In the genomic region with DNA sequence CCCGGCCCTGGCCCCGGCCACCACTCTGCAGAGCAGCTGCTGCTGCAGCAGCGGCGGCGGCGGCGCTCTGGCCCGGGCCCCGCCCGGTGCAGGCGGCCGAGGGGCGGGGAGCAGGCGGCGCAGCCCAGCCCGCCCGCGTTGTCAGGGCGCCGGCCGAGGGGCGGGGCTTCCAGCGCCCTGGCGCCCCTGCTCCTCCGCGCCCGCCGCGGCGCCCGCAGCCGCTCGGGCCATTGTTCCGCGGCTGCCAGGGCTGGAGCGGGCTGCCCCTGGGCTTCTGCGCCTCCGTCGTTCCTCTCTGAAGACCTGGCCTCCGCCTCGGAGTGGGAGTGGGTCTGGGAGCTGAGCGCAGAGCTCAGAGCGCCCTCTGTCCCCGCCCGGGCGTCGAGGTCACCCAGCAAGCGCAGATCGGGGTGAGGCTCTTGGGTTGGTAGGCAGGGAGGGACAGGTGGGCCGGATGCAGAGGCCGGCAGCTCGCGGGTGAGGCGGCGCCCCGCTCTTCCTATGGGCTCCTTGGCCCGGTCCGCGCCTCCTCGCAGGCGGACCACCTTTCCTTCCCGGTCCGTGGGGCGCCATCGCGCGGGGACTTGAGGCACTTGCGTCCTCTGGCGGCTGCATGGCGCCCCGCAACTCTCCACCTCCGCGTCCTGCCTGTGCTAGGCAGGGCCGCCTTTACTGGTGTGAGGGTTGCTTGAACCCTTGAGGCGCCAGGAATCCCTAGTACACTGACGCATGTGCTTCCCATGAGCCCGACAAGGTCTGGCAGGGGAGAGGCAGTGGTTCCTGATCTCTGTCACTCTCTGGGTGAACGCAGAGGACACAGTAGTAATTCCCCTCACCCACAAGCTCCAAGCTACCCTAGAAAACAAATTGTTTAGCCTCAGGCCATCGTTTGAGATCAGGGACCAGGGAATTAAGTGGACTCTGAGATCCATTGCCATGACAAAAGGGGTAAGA, we compare ENCODE assay signal across 8 cellular contexts. TPM values are rescaled to one million over a fixed set of nuclear protein-coding genes. Genes with fewer than 3 reads are reported as not detected.
DNase-seq lines count a peak whose midpoint lies in the region; ATAC-seq lines count a peak whose summit lies in the region.

A gene with protein sequence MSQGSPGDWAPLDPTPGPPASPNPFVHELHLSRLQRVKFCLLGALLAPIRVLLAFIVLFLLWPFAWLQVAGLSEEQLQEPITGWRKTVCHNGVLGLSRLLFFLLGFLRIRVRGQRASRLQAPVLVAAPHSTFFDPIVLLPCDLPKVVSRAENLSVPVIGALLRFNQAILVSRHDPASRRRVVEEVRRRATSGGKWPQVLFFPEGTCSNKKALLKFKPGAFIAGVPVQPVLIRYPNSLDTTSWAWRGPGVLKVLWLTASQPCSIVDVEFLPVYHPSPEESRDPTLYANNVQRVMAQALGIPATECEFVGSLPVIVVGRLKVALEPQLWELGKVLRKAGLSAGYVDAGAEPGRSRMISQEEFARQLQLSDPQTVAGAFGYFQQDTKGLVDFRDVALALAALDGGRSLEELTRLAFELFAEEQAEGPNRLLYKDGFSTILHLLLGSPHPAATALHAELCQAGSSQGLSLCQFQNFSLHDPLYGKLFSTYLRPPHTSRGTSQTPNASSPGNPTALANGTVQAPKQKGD (minus strand): TSS at position 69 of the 954 bp plus-strand sequence. CDS start 96 bp downstream, outside the sequence.

- in situ Hi-C loops in Caki2 (cut with HindIII; ENCODE audit: low pct_unique_long_range_greater_than_20kb, low sequenced_read_pairs) = no loop called here

- H3K9me3 ChIP-seq in endocrine pancreas (ENCODE audit: control insufficient read depth, low read length) (no peaks in the 10 kb centered on the region), mesodermal cell (ENCODE audit: control insufficient read depth, low read length) (no peaks in the 10 kb centered on the region)

- DNase-seq in Caki2 (ENCODE audit: low read depth) = peak; percentile 91
- peak; percentile 93 for DNase-seq in HT1080 (ENCODE audit: low read depth)
- peak; percentile 85 for DNase-seq in NOMO-1 treated with DMSO at 0.1 percent for 48 hours (lab: John Stamatoyannopoulos, UW; ENCODE audit: unreplicated experiment)
- DNase-seq in activated CD8-positive, alpha-beta memory T cell treated with anti-CD3 and anti-CD28 coated beads, Interleukin-2, amount 10 ng/mL, durations not matched to agents 7 days and 5 days = peak; percentile 95
- DNase-seq in stimulated activated CD8-positive, alpha-beta memory T cell treated with anti-CD3 and anti-CD28 coated beads, Interleukin-15, amount 100 ng/mL, for 24 hours (ENCODE audit: low read depth) = peak; percentile 67

- H3K27me3 Mint-ChIP-seq in activated CD8-positive, alpha-beta memory T cell treated with anti-CD3 and anti-CD28 coated beads, Interleukin-2, amount 10 ng/mL, durations not matched to agents 7 days and 5 days = no peaks in the 10 kb centered on the region

- H3K36me3 ChIP-seq in endocrine pancreas (ENCODE audit: control insufficient read depth, insufficient read depth, low read length) = no peaks in the 10 kb centered on the region
- peaks cover 22% of the 10 kb centered on the region for H3K36me3 ChIP-seq in mesodermal cell (ENCODE audit: control insufficient read depth, insufficient read depth, low read length)

- CTCF ChIA-PET in activated CD8-positive, alpha-beta memory T cell treated with anti-CD3 and anti-CD28 coated beads, Interleukin-2, amount 10 ng/mL, durations not matched to agents 7 days and 5 days (lab: Charles Lee) = interaction anchor here (0.7 to 4.1 kb wide), 29 partner anchors 9 to 305 kb away, joined by 3 to 55 read pairs (median 6); a partner anchor contains a TSS

- peak within 1 kb of the TSS; percentile 96 for H3K4me3 Mint-ChIP-seq in activated CD8-positive, alpha-beta memory T cell treated with anti-CD3 and anti-CD28 coated beads, Interleukin-2, amount 10 ng/mL, durations not matched to agents 7 days and 5 days

- peak within 1 kb of the TSS; percentile 93 for H3K27ac ChIP-seq in mesodermal cell (ENCODE audit: low read depth, low read length, severe bottlenecking)

- H3K9me3 Mint-ChIP-seq in activated CD8-positive, alpha-beta memory T cell treated with anti-CD3 and anti-CD28 coated beads, Interleukin-2, amount 10 ng/mL, durations not matched to agents 7 days and 5 days (ENCODE audit: low read depth) = no peaks in the 10 kb centered on the region

- H3K36me3 Mint-ChIP-seq in activated CD8-positive, alpha-beta memory T cell treated with anti-CD3 and anti-CD28 coated beads, Interleukin-2, amount 10 ng/mL, durations not matched to agents 7 days and 5 days = peaks cover 22% of the 10 kb centered on the region

- WGBS in mesodermal cell (ENCODE audit: insufficient coverage in 2 of 2), 2 experiments = 0 to 1% methylated on average over 43 to 64 of the region's 79 CpGs

- no peaks in the 10 kb centered on the region for H3K27me3 ChIP-seq in endocrine pancreas (ENCODE audit: control insufficient read depth, insufficient read depth, low read length)

- H3K4me1 Mint-ChIP-seq in activated CD8-positive, alpha-beta memory T cell treated with anti-CD3 and anti-CD28 coated beads, Interleukin-2, amount 10 ng/mL, durations not matched to agents 7 days and 5 days = peaks cover 41% of the 10 kb centered on the region

- peak; percentile 64 for ATAC-seq in GM21360 (IDR thresholded peaks at IDR 0.05; ENCODE audit: unreplicated experiment)
- ATAC-seq in activated CD8-positive, alpha-beta memory T cell treated with anti-CD3 and anti-CD28 coated beads, Interleukin-2, amount 10 ng/mL, durations not matched to agents 7 days and 5 days = peak; percentile 87

- peak within 1 kb of the TSS; percentile 97 for H3K27ac Mint-ChIP-seq in activated CD8-positive, alpha-beta memory T cell treated with anti-CD3 and anti-CD28 coated beads, Interleukin-2, amount 10 ng/mL, durations not matched to agents 7 days and 5 days

- peak within 1 kb of the TSS; percentile 89 for H3K4me3 ChIP-seq in endocrine pancreas (ENCODE audit: control insufficient read depth, insufficient read depth, low read length)
- H3K4me3 ChIP-seq in mesodermal cell (ENCODE audit: extremely low read depth, insufficient read depth, low read length, poor library complexity, severe bottlenecking) = peak within 1 kb of the TSS; percentile 81

- H3K4me1 ChIP-seq in endocrine pancreas (ENCODE audit: control insufficient read depth, insufficient read depth, low read length) (no peaks in the 10 kb centered on the region), mesodermal cell (ENCODE audit: control insufficient read depth, insufficient read depth, low read length, poor library complexity, severe bottlenecking) (peaks cover 4% of the 10 kb centered on the region)

- peak within 1 kb of the TSS; percentile 93 for H3K9ac ChIP-seq in endocrine pancreas (ENCODE audit: control insufficient read depth, insufficient read depth, low read length)

RNA-seq across cellular contexts. Expression of the gene that starts here (rescaled TPM):
- 4.4 and 9.6 TPM in 2 replicates for total RNA-seq in Caki2 (2014; rRNA removed; shearing (Covaris generic); ENCODE audit: low replicate concordance)
- total RNA-seq in HT1080 (2014; rRNA removed; shearing (Covaris generic)) = 22.3 and 25.4 TPM in 2 replicates
- polyA plus RNA-seq in HT1080 (2015; cell fraction: cytosol; rRNA removed) = 49.6 and 61.2 TPM in 2 replicates
- 194 and 241 TPM in 2 replicates for polyA plus RNA-seq in HT1080 (2015; cell fraction: nucleus; rRNA removed)
- total RNA-seq in activated CD8-positive, alpha-beta memory T cell treated with anti-CD3 and anti-CD28 coated beads, Interleukin-2, amount 10 ng/mL, durations not matched to agents 7 days and 5 days = 100 to 1,000 TPM; 126 to 128 TPM
- 62.7 TPM for polyA plus RNA-seq in mesodermal cell (2013, experiment 1 of 2)
- 56.1 TPM for polyA plus RNA-seq in mesodermal cell (2013, experiment 2 of 2)

Comparison
In these comparisons a context has a peak if more than half of its experiments do, and no peak if none do; other contexts are left out.
1. Peak in every context shown above with its lines: DNase-seq, ATAC-seq, H3K4me3 ChIP-seq and H3K27ac ChIP-seq.